ENCODE assay signal across 8 cellular contexts in genomic region chr2:64522843-64523428, GRCh38. TPM values are rescaled to one million over a fixed set of nuclear protein-coding genes. Genes with fewer than 3 reads are reported as not detected.
A peak's percentile ranks its signal among the peaks of the same experiment; 100 is the strongest.
DNase-seq lines count a peak whose midpoint lies in the region; ATAC-seq and TF ChIP-seq lines count a peak whose summit lies in the region.

No MANE protein-coding gene starts in this region.

- H3K27me3 Mint-ChIP-seq in chondrocyte (ENCODE audit: low read depth): no peaks in the 10 kb centered on the region

- peak; percentile 15 for TF ChIP-seq POLR2A in right lobe of liver (IDR thresholded peaks at IDR 0.05)

- peak overlapping the region; percentile 58 for H2AFZ ChIP-seq in ACC112 (ENCODE audit: low read length, unreplicated experiment)
- peak overlapping the region; percentile 97 for H2AFZ ChIP-seq in GM23248

- peak; percentile 7 to 41 (median 36) for ATAC-seq in right lobe of liver

- in situ Hi-C loops in GM23248 (cut with MboI): no loop called here

- peaks cover 8% of the 10 kb centered on the region for H3K4me1 ChIP-seq in ACC112 (ENCODE audit: control insufficient read depth, insufficient read depth, low read length, unreplicated experiment)
- peaks cover 8% of the 10 kb centered on the region; the same call in 1 of the 2 replicates for H3K4me1 ChIP-seq in GM23248 (ENCODE audit: insufficient read depth)
- peaks cover 0 to 14% (median 0%) of the 10 kb centered on the region in 4 donors for H3K4me1 ChIP-seq in right lobe of liver

- H3K4me1 Mint-ChIP-seq in chondrocyte (ENCODE audit: low read depth): peaks cover 25% of the 10 kb centered on the region

- intact Hi-C loops in right lobe of liver (cut with DNase I): no loop called here

- peak overlapping the region; percentile 53 for H3K27ac Mint-ChIP-seq in chondrocyte (ENCODE audit: unreplicated experiment)

- H3K36me3 ChIP-seq in ACC112 (ENCODE audit: insufficient read depth, low read length): no peaks in the 10 kb centered on the region
- H3K36me3 ChIP-seq in GM23248 (ENCODE audit: low read depth): no peaks in the 10 kb centered on the region
- H3K36me3 ChIP-seq in right lobe of liver: no peaks in the 10 kb centered on the region

- no peaks in the 10 kb centered on the region for H3K36me3 Mint-ChIP-seq in chondrocyte (ENCODE audit: low read depth)

- H3K4me3 ChIP-seq in ACC112 (ENCODE audit: low read depth, low read length) (peak overlapping the region; percentile 93), GM23248 (peak overlapping the region; percentile 95), right lobe of liver (peak overlapping the region; percentile 85 to 97 (median 95))

- H3K9me2 ChIP-seq in GM23248 (ENCODE audit: insufficient read depth): no peaks in the 10 kb centered on the region

- TF ChIP-seq CTCF in chondrocyte (IDR thresholded peaks at IDR 0.05): peak; percentile 95
- TF ChIP-seq CTCF in right lobe of liver (IDR thresholded peaks at IDR 0.05): peak; percentile 79 to 94 (median 82)

- no peaks in the 10 kb centered on the region for H3K9me3 Mint-ChIP-seq in chondrocyte (ENCODE audit: low read depth)

- H3K27ac ChIP-seq in ACC112 (ENCODE audit: low read depth, low read length) (no peak overlapping the region), GM23248 (peak overlapping the region; percentile 57), right lobe of liver (peak overlapping the region; percentile 88 to 90 (median 89))

- H3F3A ChIP-seq in GM23248 (ENCODE audit: insufficient read depth): peaks cover 7% of the 10 kb centered on the region; the same call in 1 of the 2 replicates

- H4K20me1 ChIP-seq in GM23248 (ENCODE audit: insufficient read depth): no peaks in the 10 kb centered on the region

- H3K9me3 ChIP-seq in GM23248 (ENCODE audit: low read depth): no peaks in the 10 kb centered on the region
- no peaks in the 10 kb centered on the region for H3K9me3 ChIP-seq in right lobe of liver

- 0% methylated on average over 16 of the region's 16 CpGs for WGBS in GM23248 (ENCODE audit: low coverage in 1 of 2, low lambda C conversion rate in 2 of 2, missing lambda C conversion rate in 2 of 2), 2 experiments
- WGBS in right lobe of liver (ENCODE audit: insufficient coverage, low coverage, low lambda C conversion rate, missing lambda C conversion rate): 0% methylated on average over 16 of the region's 16 CpGs

- H3K79me2 ChIP-seq in ACC112 (ENCODE audit: control insufficient read depth, insufficient read depth, low read length, unreplicated experiment) (peaks cover 28% of the 10 kb centered on the region), GM23248 (ENCODE audit: insufficient read depth) (peaks cover 41% of the 10 kb centered on the region)

- H3K27me3 ChIP-seq in ACC112 (ENCODE audit: insufficient read depth, low read length): peaks cover 13% of the 10 kb centered on the region
- H3K27me3 ChIP-seq in GM23248 (replicated peaks; ENCODE audit: insufficient read depth): no peaks in the 10 kb centered on the region
- no peaks in the 10 kb centered on the region for H3K27me3 ChIP-seq in right lobe of liver

- peak; percentile 89 for DNase-seq in GM23248
- DNase-seq in NCI-H446 treated with DMSO at 0.1 percent for 48 hours (lab: John Stamatoyannopoulos, UW): peak; percentile 57
- DNase-seq in activated CD4-positive, alpha-beta T cell treated with anti-CD3 and anti-CD28 coated beads for 1 hour: peak; percentile 30
- no peak for DNase-seq in chondrocyte (ENCODE audit: low spot score)
- DNase-seq in right lobe of liver: peak in 2 of 3 donors; percentile 41 to 71
- DNase-seq in stimulated activated CD4-positive, alpha-beta T cell treated with anti-CD3 and anti-CD28 coated beads, Interleukin-2, amount 100 ng/mL, for 48 hours: peak; percentile 65 to 72
- DNase-seq in iPS-NIHi7 (ENCODE audit: extremely low spot score): no peak

- peak overlapping the region; percentile 100 for H3K4me2 ChIP-seq in GM23248 (ENCODE audit: unreplicated experiment)

- H3K4me3 Mint-ChIP-seq in chondrocyte (ENCODE audit: unreplicated experiment): peak overlapping the region; percentile 95

- peak overlapping the region; percentile 89 for H3K9ac ChIP-seq in GM23248

RNA-seq across cellular contexts. Expression of gene AFTPH, which starts 1.2 kb away (rescaled TPM):
- total RNA-seq in GM23248 (2014; rRNA removed; shearing (Covaris generic)): 20.1 and 26.2 TPM in 2 replicates
- polyA plus RNA-seq in GM23248 (2016; fragmentation: Nextera tagmentation; extraction: Ambion mirVana): 8.8 and 10.5 TPM in 2 replicates
- total RNA-seq in chondrocyte: 14.0 to 17.3 TPM (median 17.0 TPM) in 3 replicates
- total RNA-seq in right lobe of liver: 10 to 100 TPM; 14.9 to 24.4 (median 19.8) TPM

Comparison
In these comparisons a context has a peak if more than half of its experiments do, and no peak if none do; other contexts are left out.
1. DNase-seq: peak in GM23248 (single experiment), NCI-H446 treated with DMSO at 0.1 percent for 48 hours (single experiment), activated CD4-positive, alpha-beta T cell treated with anti-CD3 and anti-CD28 coated beads for 1 hour (single experiment), right lobe of liver (2 of 3) and stimulated activated CD4-positive, alpha-beta T cell treated with anti-CD3 and anti-CD28 coated beads, Interleukin-2, amount 100 ng/mL, for 48 hours (2 of 2); none in chondrocyte (single experiment) and iPS-NIHi7 (single experiment).
2. Peak in every context shown above with its lines, with median percentiles within 50 percentile points of each other: H3K4me3 ChIP-seq.